ENCODE assay signal across 16 cellular contexts in the genomic region with DNA sequence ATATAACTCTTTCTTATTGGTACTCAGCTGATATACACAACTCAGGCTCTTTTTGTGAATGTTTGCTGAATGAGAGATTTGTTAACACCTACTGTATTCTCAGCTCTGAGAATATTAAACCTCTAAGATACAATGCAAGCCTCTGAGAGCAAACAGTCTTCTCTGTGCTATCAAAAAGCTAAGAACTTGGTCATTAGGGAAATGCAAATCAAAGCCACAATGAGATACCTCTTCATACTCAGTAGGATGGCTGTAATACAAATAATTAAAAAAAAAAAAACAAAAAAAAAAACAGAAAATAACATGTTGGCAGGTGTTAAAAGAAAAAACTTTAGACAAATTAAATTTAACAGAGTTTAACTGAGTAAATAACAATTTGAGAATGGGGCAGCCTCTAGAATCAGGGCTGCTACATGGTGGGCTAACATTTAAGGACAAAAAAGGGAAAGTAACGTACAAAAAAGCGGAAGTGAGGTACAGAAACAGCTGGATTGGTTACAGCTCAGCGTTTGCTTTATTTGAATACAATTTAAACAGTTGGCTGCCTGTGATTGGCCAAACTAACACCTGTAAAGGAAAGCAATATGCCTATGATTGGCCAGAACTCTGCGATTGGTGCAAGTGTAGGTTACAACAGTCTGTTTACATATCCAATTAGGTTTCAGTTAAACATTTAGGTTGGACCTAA. TPM values are rescaled to one million over a fixed set of nuclear protein-coding genes. Genes with fewer than 3 reads are reported as not detected.
A peak's percentile ranks its signal among the peaks of the same experiment; 100 is the strongest.
DNase-seq lines count a peak whose midpoint lies in the region; ATAC-seq, FAIRE-seq and TF ChIP-seq lines count a peak whose summit lies in the region.
"Had no signal": no experiment of that assay in that cellular context is flagged by ENCODE, and none has a peak within 500 bp of the region (broad histone marks: within the 10 kb centered on the region; RNA-seq: fewer than 3 reads in every experiment).

No MANE protein-coding gene starts in this region.

- no peak for TF ChIP-seq POLR2A in GM12891 (IDR thresholded peaks at IDR 0.05; ENCODE audit: low read depth, low read length)

- ATAC-seq in activated T-helper 17 cell treated with anti-CD3 and anti-CD28 coated beads, Interleukin-2, amount 50 U/mL, for 72 hours (replicated peaks) = no peak
- no peak for ATAC-seq in effector memory CD8-positive, alpha-beta T cell (replicated peaks)
- ATAC-seq in HG02759 (IDR thresholded peaks at IDR 0.05; ENCODE audit: unreplicated experiment) = no peak
- ATAC-seq: A549; CD8-positive, alpha-beta T cell had no signal

- no peak overlapping the region for H3K4me3 Mint-ChIP-seq in activated T-helper 17 cell treated with anti-CD3 and anti-CD28 coated beads, Interleukin-2, amount 50 U/mL, for 72 hours
- no peak overlapping the region for H3K4me3 Mint-ChIP-seq in effector memory CD8-positive, alpha-beta T cell
- H3K4me3 Mint-ChIP-seq: CD14-positive monocyte; CD8-positive, alpha-beta T cell had no signal

- DNase-seq in GM12891 (ENCODE audit: insufficient read length, low spot score) (no peak), MV-4-11 (lab: John Stamatoyannopoulos, UW) (peak; percentile 32), urothelium cell line (ENCODE audit: low spot score) (no peak), AG08396 (ENCODE audit: low spot score) (no peak)
- DNase-seq in effector memory CD8-positive, alpha-beta T cell = no peak
- DNase-seq: CD8-positive, alpha-beta T cell; COR-L47; DND-41; IMR-90 had no signal

- FAIRE-seq in GM12891 (lab: Jason Lieb, UNC) (peak; percentile 50), urothelium cell line (lab: Jason Lieb, UNC) (peak; percentile 68)
- FAIRE-seq: A549, GM12892, GM19239, H1 had no signal

- peaks cover under 1% of the 10 kb centered on the region for H3K4me1 Mint-ChIP-seq in activated T-helper 17 cell treated with anti-CD3 and anti-CD28 coated beads, Interleukin-2, amount 50 U/mL, for 72 hours
- H3K4me1 Mint-ChIP-seq in effector memory CD8-positive, alpha-beta T cell (ENCODE audit: low read depth in 2 of 2) = peaks cover 0 to under 1% of the 10 kb centered on the region in 2 donors

- no peaks in the 10 kb centered on the region for H3K36me3 Mint-ChIP-seq in activated T-helper 17 cell treated with anti-CD3 and anti-CD28 coated beads, Interleukin-2, amount 50 U/mL, for 72 hours (ENCODE audit: low read depth)
- H3K36me3 Mint-ChIP-seq in effector memory CD8-positive, alpha-beta T cell (ENCODE audit: insufficient read depth) = peaks cover 7% of the 10 kb centered on the region
- H3K36me3 Mint-ChIP-seq: CD14-positive monocyte had no signal

- H3K27ac Mint-ChIP-seq in activated T-helper 17 cell treated with anti-CD3 and anti-CD28 coated beads, Interleukin-2, amount 50 U/mL, for 72 hours = peak overlapping the region; percentile 22
- no peak overlapping the region for H3K27ac Mint-ChIP-seq in effector memory CD8-positive, alpha-beta T cell
- H3K27ac Mint-ChIP-seq: CD14-positive monocyte; CD8-positive, alpha-beta T cell had no signal

- H3K9me3 Mint-ChIP-seq in activated T-helper 17 cell treated with anti-CD3 and anti-CD28 coated beads, Interleukin-2, amount 50 U/mL, for 72 hours = no peaks in the 10 kb centered on the region
- H3K9me3 Mint-ChIP-seq in effector memory CD8-positive, alpha-beta T cell = no peaks in the 10 kb centered on the region
- H3K9me3 Mint-ChIP-seq: CD8-positive, alpha-beta T cell had no signal

- H3K27me3 Mint-ChIP-seq in activated T-helper 17 cell treated with anti-CD3 and anti-CD28 coated beads, Interleukin-2, amount 50 U/mL, for 72 hours = no peaks in the 10 kb centered on the region
- no peaks in the 10 kb centered on the region for H3K27me3 Mint-ChIP-seq in effector memory CD8-positive, alpha-beta T cell

TF ChIP-seq in GM12891, 5 proteins besides CTCF, POLR2A, EP300 and RAD21:
- no peak for TF ChIP-seq POU2F2 (IDR thresholded peaks at IDR 0.05; ENCODE audit: low read depth, low read length)
- peak; percentile 89 for TF ChIP-seq SPI1 (IDR thresholded peaks at IDR 0.05; ENCODE audit: low read depth, low read length)

RNA-seq across cellular contexts. Expression of gene MTURN, which starts 14.8 kb away (rescaled TPM):
- 1.1 TPM for polyA plus RNA-seq in GM12891 (2012; ENCODE audit: low read depth, missing spikeins)
- total RNA-seq in activated T-helper 17 cell treated with anti-CD3 and anti-CD28 coated beads, Interleukin-2, amount 50 U/mL, for 72 hours = 1 to 10 TPM; 4.0 to 6.4 TPM
